12 cellular contexts compared by ENCODE assay signal in the genomic region with DNA sequence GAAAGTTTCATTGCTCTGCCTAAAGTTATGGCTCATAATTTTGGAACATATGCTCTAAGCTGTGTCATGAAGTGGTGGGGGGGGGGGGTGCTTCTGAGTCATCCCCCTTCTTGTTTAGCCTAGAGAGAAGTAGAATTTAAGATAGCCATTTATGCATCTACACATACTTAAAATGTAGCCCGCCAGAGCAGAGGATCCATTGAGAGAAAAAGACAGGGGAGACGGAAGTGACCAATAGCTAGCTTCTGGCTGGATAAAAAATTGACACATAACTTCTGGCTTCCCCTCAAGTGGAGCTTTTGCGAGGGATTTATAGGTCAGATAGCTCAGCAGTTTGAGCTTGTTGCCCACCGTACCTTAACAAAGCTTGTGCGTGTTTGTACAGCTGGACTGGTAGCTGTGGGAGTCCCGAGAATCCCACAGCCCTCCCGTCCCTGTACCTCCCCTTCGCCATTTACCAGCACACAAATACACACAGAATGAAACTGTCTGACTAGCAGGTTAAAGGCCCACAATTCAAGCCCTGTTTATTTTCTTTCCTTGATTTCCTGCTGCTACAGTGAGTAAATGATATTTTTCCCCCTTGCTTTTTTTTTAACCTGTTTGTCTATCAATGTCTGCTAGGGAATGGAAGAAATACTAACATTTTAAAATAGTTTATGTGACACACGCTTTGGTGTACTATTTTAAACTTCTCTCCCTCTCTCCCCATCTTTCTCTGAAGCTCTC.
A peak's percentile ranks its signal among the peaks of the same experiment; 100 is the strongest.
DNase-seq lines count a peak whose midpoint lies in the region; ATAC-seq lines count a peak whose summit lies in the region.
"Had no signal": no experiment of that assay in that cellular context is flagged by ENCODE, and none has a peak within 500 bp of the region (broad histone marks: within the 10 kb centered on the region; RNA-seq: fewer than 3 reads in every experiment).

No MANE protein-coding gene starts in this region.

- no peaks in the 10 kb centered on the region for H3K27me3 Mint-ChIP-seq in naive thymus-derived CD8-positive, alpha-beta T cell

- no peak overlapping the region for H3K27ac Mint-ChIP-seq in naive thymus-derived CD8-positive, alpha-beta T cell

- no peak overlapping the region for H3K4me3 ChIP-seq in adipocyte (ENCODE audit: low read length)
- H3K4me3 ChIP-seq in mesodermal cell (ENCODE audit: extremely low read depth, insufficient read depth, low read length, poor library complexity, severe bottlenecking), result no peak overlapping the region
- H3K4me3 ChIP-seq: BLaER1 treated with 17β-estradiol and CSF1 and Interleukin-3, amounts not matched to agents 10 nM and 100 nM had no signal

- H3K9me3 ChIP-seq in adipocyte (ENCODE audit: control insufficient read depth, low read length) (no peaks in the 10 kb centered on the region), mesodermal cell (ENCODE audit: control insufficient read depth, low read length) (no peaks in the 10 kb centered on the region)

- H3K36me3 ChIP-seq in adipocyte (ENCODE audit: control insufficient read depth, insufficient read depth, low read length, severe bottlenecking), result no peaks in the 10 kb centered on the region
- no peaks in the 10 kb centered on the region for H3K36me3 ChIP-seq in mesodermal cell (ENCODE audit: control insufficient read depth, insufficient read depth, low read length)
- H3K36me3 ChIP-seq: BLaER1 treated with 17β-estradiol and CSF1 and Interleukin-3, amounts not matched to agents 10 nM and 100 nM had no signal

- no peak for ATAC-seq in GM21423 (IDR thresholded peaks at IDR 0.05; ENCODE audit: unreplicated experiment)
- no peak for ATAC-seq in naive thymus-derived CD8-positive, alpha-beta T cell

- 89 to 98% methylated on average over 5 to 6 of the region's 9 CpGs for WGBS in mesodermal cell (ENCODE audit: insufficient coverage in 2 of 2), 2 experiments

- H3K4me1 ChIP-seq in adipocyte (ENCODE audit: control insufficient read depth, insufficient read depth, low read length) (no peaks in the 10 kb centered on the region), mesodermal cell (ENCODE audit: control insufficient read depth, insufficient read depth, low read length, poor library complexity, severe bottlenecking) (peaks cover 24% of the 10 kb centered on the region)

- H3K9me3 Mint-ChIP-seq in naive thymus-derived CD8-positive, alpha-beta T cell, result peaks cover 0 to 8% (median 0%) of the 10 kb centered on the region in 9 donors

- no peaks in the 10 kb centered on the region for H3K27me3 ChIP-seq in adipocyte (replicated peaks; ENCODE audit: control insufficient read depth, insufficient read depth, low read length)
- H3K27me3 ChIP-seq: BLaER1 treated with 17β-estradiol and CSF1 and Interleukin-3, amounts not matched to agents 10 nM and 100 nM had no signal

- POLR2A ChIA-PET in naive thymus-derived CD8-positive, alpha-beta T cell (lab: Charles Lee), result no interaction called here

- H3K4me3 Mint-ChIP-seq in naive thymus-derived CD8-positive, alpha-beta T cell, result no peak overlapping the region

- no peaks in the 10 kb centered on the region for H3K36me3 Mint-ChIP-seq in naive thymus-derived CD8-positive, alpha-beta T cell

- DNase-seq in DMS 273 treated with DMSO at 0.1 percent for 48 hours (lab: John Stamatoyannopoulos, UW), result peak; percentile 75
- DNase-seq in NCI-H2081 treated with DMSO at 0.1 percent for 48 hours (lab: John Stamatoyannopoulos, UW), result peak; percentile 81
- DNase-seq in adipocyte (ENCODE audit: low read depth), result peak; percentile 48
- DNase-seq in T-helper 1 cell, result no peak
- no peak for DNase-seq in SW480 (ENCODE audit: low spot score)
- DNase-seq in naive thymus-derived CD8-positive, alpha-beta T cell, result no peak
- DNase-seq: activated CD4-positive, alpha-beta T cell treated with anti-CD3 and anti-CD28 coated beads, Interleukin-2, amount 50 U/mL, for 4 hours; activated naive CD4-positive, alpha-beta T cell treated with Interleukin-2 at 50 U/mL for 16 hours; NCI-H2029 had no signal

- H3K27ac ChIP-seq in mesodermal cell (ENCODE audit: low read depth, low read length, severe bottlenecking), result peak overlapping the region; percentile 71
- H3K27ac ChIP-seq: BLaER1 treated with 17β-estradiol and CSF1 and Interleukin-3, amounts not matched to agents 10 nM and 100 nM had no signal

- H3K9ac ChIP-seq in adipocyte (ENCODE audit: low read length), result no peak overlapping the region
- H3K9ac ChIP-seq: BLaER1 treated with 17β-estradiol and CSF1 and Interleukin-3, amounts not matched to agents 10 nM and 100 nM had no signal

- no peaks in the 10 kb centered on the region for H3K4me1 Mint-ChIP-seq in naive thymus-derived CD8-positive, alpha-beta T cell

Comparison
In these comparisons a context has a peak if more than half of its experiments do, and no peak if none do; other contexts are left out.
1. DNase-seq: peak in DMS 273 treated with DMSO at 0.1 percent for 48 hours (single experiment), NCI-H2081 treated with DMSO at 0.1 percent for 48 hours (single experiment) and adipocyte (single experiment); none in T-helper 1 cell (0 of 5), SW480 (single experiment) and naive thymus-derived CD8-positive, alpha-beta T cell (0 of 10).